In genomic region chr7:43906327-43907010, GRCh38 we compare ENCODE assay signal across 8 cellular contexts. TPM values are rescaled to one million over a fixed set of nuclear protein-coding genes. Genes with fewer than 3 reads are reported as not detected.
DNase-seq lines count a peak whose midpoint lies in the region; ATAC-seq and TF ChIP-seq lines count a peak whose summit lies in the region.

A gene with protein sequence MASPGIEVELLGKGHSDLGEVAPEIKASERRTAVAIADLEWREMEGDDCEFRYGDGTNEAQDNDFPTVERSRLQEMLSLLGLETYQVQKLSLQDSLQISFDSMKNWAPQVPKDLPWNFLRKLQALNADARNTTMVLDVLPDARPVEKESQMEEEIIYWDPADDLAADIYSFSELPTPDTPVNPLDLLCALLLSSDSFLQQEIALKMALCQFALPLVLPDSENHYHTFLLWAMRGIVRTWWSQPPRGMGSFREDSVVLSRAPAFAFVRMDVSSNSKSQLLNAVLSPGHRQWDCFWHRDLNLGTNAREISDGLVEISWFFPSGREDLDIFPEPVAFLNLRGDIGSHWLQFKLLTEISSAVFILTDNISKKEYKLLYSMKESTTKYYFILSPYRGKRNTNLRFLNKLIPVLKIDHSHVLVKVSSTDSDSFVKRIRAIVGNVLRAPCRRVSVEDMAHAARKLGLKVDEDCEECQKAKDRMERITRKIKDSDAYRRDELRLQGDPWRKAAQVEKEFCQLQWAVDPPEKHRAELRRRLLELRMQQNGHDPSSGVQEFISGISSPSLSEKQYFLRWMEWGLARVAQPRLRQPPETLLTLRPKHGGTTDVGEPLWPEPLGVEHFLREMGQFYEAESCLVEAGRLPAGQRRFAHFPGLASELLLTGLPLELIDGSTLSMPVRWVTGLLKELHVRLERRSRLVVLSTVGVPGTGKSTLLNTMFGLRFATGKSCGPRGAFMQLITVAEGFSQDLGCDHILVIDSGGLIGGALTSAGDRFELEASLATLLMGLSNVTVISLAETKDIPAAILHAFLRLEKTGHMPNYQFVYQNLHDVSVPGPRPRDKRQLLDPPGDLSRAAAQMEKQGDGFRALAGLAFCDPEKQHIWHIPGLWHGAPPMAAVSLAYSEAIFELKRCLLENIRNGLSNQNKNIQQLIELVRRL (minus strand): TSS chr7:43906596. CDS start chr7:43906575, 21 bp downstream.

- H3K27ac ChIP-seq in CD8-positive, alpha-beta memory T cell (ENCODE audit: low read depth, low read length), result peak within 1 kb of the TSS; percentile 57
- H3K27ac ChIP-seq in HL-60 (replicated peaks) (peak within 1 kb of the TSS; percentile 41), adrenal gland (peak within 1 kb of the TSS; percentile 71 to 98 (median 94)), left ventricle myocardium inferior (replicated peaks) (peak within 1 kb of the TSS; percentile 93), psoas muscle (peak within 1 kb of the TSS; percentile 81)

- no peaks in the 10 kb centered on the region for H3K36me3 ChIP-seq in CD8-positive, alpha-beta memory T cell (ENCODE audit: insufficient read depth, low read length)
- H3K36me3 ChIP-seq in adrenal gland (replicated peaks in 1 of 2) (no peaks in the 10 kb centered on the region), left ventricle myocardium inferior (no peaks in the 10 kb centered on the region), psoas muscle (ENCODE audit: insufficient read depth in 1 of 2, low read depth in 1 of 2) (peaks cover 0 to 8% of the 10 kb centered on the region in 2 donors)

- TF ChIP-seq POLR2A in adrenal gland (IDR thresholded peaks at IDR 0.05), result no peak

- peaks cover 0 to 5% (median 0%) of the 10 kb centered on the region in 3 donors for H3K36me3 Mint-ChIP-seq in CD8-positive, alpha-beta memory T cell

- WGBS in adrenal gland, 4 donors, result 0 to 8% (median 1%) methylated on average over 8 to 74 of the region's 74 CpGs
- WGBS in psoas muscle, 3 donors, result 1 to 2% (median 1%) methylated on average over 28 to 74 of the region's 74 CpGs

- peak; percentile 63 for ATAC-seq in GM19438 (IDR thresholded peaks at IDR 0.05; ENCODE audit: low read depth, unreplicated experiment)
- ATAC-seq in psoas muscle, result peak; percentile 70 to 76 (median 74)

- intact Hi-C loops in adrenal gland (cut with DNase I), result no loop called here
- intact Hi-C loops in left ventricle myocardium inferior (cut with micrococcal nuclease), result no loop called here
- intact Hi-C loops in psoas muscle (cut with DNase I), result no loop called here

- peaks cover 30 to 45% (median 44%) of the 10 kb centered on the region in 3 donors for H3K4me1 Mint-ChIP-seq in CD8-positive, alpha-beta memory T cell

- no peaks in the 10 kb centered on the region for H3K9me3 Mint-ChIP-seq in CD8-positive, alpha-beta memory T cell

- peaks cover 20% of the 10 kb centered on the region for H3K4me1 ChIP-seq in CD8-positive, alpha-beta memory T cell (ENCODE audit: insufficient read depth, low read length)
- H3K4me1 ChIP-seq in adrenal gland (replicated peaks in 1 of 2) (peaks cover 27 to 32% of the 10 kb centered on the region in 2 donors), left ventricle myocardium inferior (peaks cover 50% of the 10 kb centered on the region), psoas muscle (peaks cover 23% of the 10 kb centered on the region)

- no peaks in the 10 kb centered on the region for H3K27me3 Mint-ChIP-seq in CD8-positive, alpha-beta memory T cell

- H3K4me3 Mint-ChIP-seq in CD8-positive, alpha-beta memory T cell, result peak within 1 kb of the TSS; percentile 88 to 96 (median 95)

- peak; percentile 35 to 68 (median 44) for DNase-seq in CD8-positive, alpha-beta memory T cell
- DNase-seq in HL-60 (ENCODE audit: low read depth in 1 of 2, low spot score in 1 of 2), result peak; percentile 16 to 31
- peak; percentile 56 for DNase-seq in SW480 (ENCODE audit: low spot score)
- DNase-seq in adrenal gland, result peak in 6 of 7 donors; percentile 28 to 60 (median 46)
- peak; percentile 59 for DNase-seq in left ventricle myocardium inferior
- peak; percentile 59 to 77 for DNase-seq in psoas muscle
- no peak for DNase-seq in NCI-H446 treated with DMSO at 0.1 percent for 48 hours (lab: John Stamatoyannopoulos, UW)

- no peaks in the 10 kb centered on the region for H3K27me3 ChIP-seq in CD8-positive, alpha-beta memory T cell (ENCODE audit: insufficient read depth, low read length, poor library complexity, severe bottlenecking)
- H3K27me3 ChIP-seq in HL-60 (ENCODE audit: insufficient read depth, poor library complexity, severe bottlenecking) (no peaks in the 10 kb centered on the region), adrenal gland (no peaks in the 10 kb centered on the region), left ventricle myocardium inferior (ENCODE audit: low read depth) (no peaks in the 10 kb centered on the region), psoas muscle (ENCODE audit: insufficient read depth in 3 of 3, low read length in 2 of 3) (no peaks in the 10 kb centered on the region)

- H3K4me3 ChIP-seq in CD8-positive, alpha-beta memory T cell (ENCODE audit: low read length), result peak within 1 kb of the TSS; percentile 58
- H3K4me3 ChIP-seq in HL-60 (replicated peaks; ENCODE audit: insufficient read depth, low read length), result peak within 1 kb of the TSS; percentile 67
- H3K4me3 ChIP-seq in adrenal gland, result peak within 1 kb of the TSS in 3 of 4 donors; percentile 9 to 92 (median 46)
- H3K4me3 ChIP-seq in left ventricle myocardium inferior, result peak within 1 kb of the TSS; percentile 88
- peak within 1 kb of the TSS; percentile 72 for H3K4me3 ChIP-seq in psoas muscle

- CTCF ChIA-PET in CD8-positive, alpha-beta memory T cell (lab: Charles Lee), result interaction anchor here (0.9 kb wide), 1 partner anchor 12 kb away, joined by 3 read pairs; no protein-coding TSS in a partner anchor

- no peaks in the 10 kb centered on the region for H3K9me3 ChIP-seq in CD8-positive, alpha-beta memory T cell (ENCODE audit: low read length)
- H3K9me3 ChIP-seq in adrenal gland (replicated peaks in 1 of 3) (no peaks in the 10 kb centered on the region), left ventricle myocardium inferior (replicated peaks) (no peaks in the 10 kb centered on the region), psoas muscle (no peaks in the 10 kb centered on the region)

- POLR2A ChIA-PET in CD8-positive, alpha-beta memory T cell (lab: Charles Lee), result interaction anchor here (1.8 kb wide), 1 partner anchor 20 kb away, joined by 7 read pairs; the partner anchor contains the start of gene UBE2D4

- no peak for TF ChIP-seq CTCF in HL-60 (IDR thresholded peaks at IDR 0.05; ENCODE audit: insufficient read depth, low read length)
- TF ChIP-seq CTCF in adrenal gland (IDR thresholded peaks at IDR 0.05), result no peak
- TF ChIP-seq CTCF in left ventricle myocardium inferior (IDR thresholded peaks at IDR 0.05; ENCODE audit: borderline replicate concordance), result no peak
- TF ChIP-seq CTCF in psoas muscle (IDR thresholded peaks at IDR 0.05), result no peak

- H3K27ac Mint-ChIP-seq in CD8-positive, alpha-beta memory T cell, result peak within 1 kb of the TSS; percentile 68 to 97 (median 95)

RNA-seq across cellular contexts. Expression of the gene that starts here (rescaled TPM):
- 10 to 100 TPM; 34.7 to 37.8 TPM for total RNA-seq in CD8-positive, alpha-beta memory T cell
- polyA plus RNA-seq in CD8-positive, alpha-beta memory T cell, result 33.1 TPM
- total RNA-seq in adrenal gland (100 to 1,000 TPM in 1 of 8 donors, 10 to 100 TPM in 7; 53.8 to 103 (median 72.2) TPM), left ventricle myocardium inferior (39.6 TPM), psoas muscle (10 to 100 TPM; 41.3 to 54.4 (median 44.8) TPM)
- polyA plus RNA-seq in adrenal gland (10 to 100 TPM; 60.5 to 76.7 (median 61.9) TPM), psoas muscle (10 to 100 TPM; 19.2 to 31.8 (median 22.4) TPM)

Comparison
In these comparisons a context has a peak if more than half of its experiments do, and no peak if none do; other contexts are left out.
1. H3K27ac ChIP-seq: peak in every context shown above with its lines; median percentile 94 in adrenal gland; 93 in left ventricle myocardium inferior; 81 in psoas muscle; 57 in CD8-positive, alpha-beta memory T cell; 41 in HL-60.